8 cellular contexts compared by ENCODE assay signal in the genomic region with DNA sequence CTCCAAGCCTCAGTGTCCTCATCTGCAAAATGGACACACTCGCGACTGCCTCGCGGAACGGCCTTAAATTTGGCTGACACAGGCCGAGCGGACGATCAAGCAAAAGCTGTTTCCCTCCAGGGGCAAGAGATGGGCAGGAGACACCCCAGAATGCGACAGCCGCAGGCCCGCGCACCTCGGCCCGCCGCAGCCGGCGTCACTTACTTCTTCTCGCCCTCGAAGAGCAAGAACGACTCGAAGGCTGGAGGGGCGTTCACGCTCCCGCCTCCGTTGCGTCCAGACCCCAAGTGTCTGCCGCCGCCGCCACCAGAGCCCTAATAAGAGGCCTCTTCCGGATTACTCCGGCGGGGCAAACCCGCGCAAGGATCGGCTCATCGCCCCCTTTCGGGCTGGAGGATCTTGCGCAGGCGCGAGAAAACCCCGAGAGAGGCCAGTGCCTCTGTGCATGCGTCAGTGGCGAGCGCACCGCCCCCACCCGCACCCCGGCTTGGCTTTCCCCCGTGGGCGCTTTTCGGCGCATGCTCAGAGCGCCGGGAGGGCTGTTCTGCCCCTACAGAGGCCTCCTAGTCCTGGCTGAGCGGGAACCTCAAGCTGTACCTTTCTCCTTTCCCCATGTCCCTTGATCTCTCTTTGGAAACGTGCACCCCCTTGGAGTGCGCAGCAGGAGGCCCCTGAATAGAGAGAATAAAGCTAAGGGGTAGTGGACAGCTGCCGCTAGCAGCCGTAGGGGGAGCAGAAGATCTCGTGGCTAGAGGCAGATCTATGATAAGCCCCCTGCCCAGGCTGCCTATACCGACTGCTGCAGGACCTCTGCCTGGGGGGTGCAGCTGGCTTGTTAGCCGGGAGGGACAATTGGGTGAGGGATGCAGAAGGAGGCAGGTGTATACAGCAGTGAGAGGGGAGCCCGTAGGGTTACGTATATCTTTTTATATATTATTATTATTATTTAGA. TPM values are rescaled to one million over a fixed set of nuclear protein-coding genes. Genes with fewer than 3 reads are reported as not detected.
DNase-seq lines count a peak whose midpoint lies in the region; ATAC-seq, FAIRE-seq and TF ChIP-seq lines count a peak whose summit lies in the region.
"Not testable (repeated sequence)": the region's sequence is repeated elsewhere in the genome, so short reads cannot be mapped to it uniquely, and the experiment has no call there.

No MANE protein-coding gene starts in this region.

- H3K36me3 ChIP-seq in endocrine pancreas (ENCODE audit: control insufficient read depth, insufficient read depth, low read length); mesodermal cell (ENCODE audit: control insufficient read depth, insufficient read depth, low read length): not testable (repeated sequence)

- not testable (repeated sequence) for FAIRE-seq in D721Med (lab: Jason Lieb, UNC); HTR-8/SVneo (lab: Jason Lieb, UNC)

- not testable (repeated sequence) for H3K4me1 ChIP-seq in endocrine pancreas (ENCODE audit: control insufficient read depth, insufficient read depth, low read length); mesodermal cell (ENCODE audit: control insufficient read depth, insufficient read depth, low read length, poor library complexity, severe bottlenecking)

- DNase-seq in D721Med (ENCODE audit: insufficient read length, low spot score) (peak; percentile 91), HTR-8/SVneo (ENCODE audit: insufficient read length, low spot score) (peak; percentile 95), NOMO-1 (lab: John Stamatoyannopoulos, UW; ENCODE audit: unreplicated experiment in 2 of 2) (peak; percentile 87 to 95)
- peak; percentile 99 for DNase-seq in activated CD8-positive, alpha-beta memory T cell treated with anti-CD3 and anti-CD28 coated beads, Interleukin-2, amount 10 ng/mL, durations not matched to agents 7 days and 5 days
- peak; percentile 98 for DNase-seq in stimulated activated CD8-positive, alpha-beta memory T cell treated with anti-CD3 and anti-CD28 coated beads, Interleukin-15, amount 100 ng/mL, for 1 hour (ENCODE audit: low read depth)

- not testable (repeated sequence) for H3K36me3 Mint-ChIP-seq in activated CD8-positive, alpha-beta memory T cell treated with anti-CD3 and anti-CD28 coated beads, Interleukin-2, amount 10 ng/mL, durations not matched to agents 7 days and 5 days

- peak overlapping the region; percentile 88 for H3K27ac Mint-ChIP-seq in activated CD8-positive, alpha-beta memory T cell treated with anti-CD3 and anti-CD28 coated beads, Interleukin-2, amount 10 ng/mL, durations not matched to agents 7 days and 5 days

- peak overlapping the region; percentile 36 for H3K27ac ChIP-seq in mesodermal cell (ENCODE audit: low read depth, low read length, severe bottlenecking)

- not testable (repeated sequence) for H3K9me3 ChIP-seq in endocrine pancreas (ENCODE audit: control insufficient read depth, low read length); mesodermal cell (ENCODE audit: control insufficient read depth, low read length)

- H3K27me3 Mint-ChIP-seq in activated CD8-positive, alpha-beta memory T cell treated with anti-CD3 and anti-CD28 coated beads, Interleukin-2, amount 10 ng/mL, durations not matched to agents 7 days and 5 days: not testable (repeated sequence)

- not testable (repeated sequence) for H3K9me3 Mint-ChIP-seq in activated CD8-positive, alpha-beta memory T cell treated with anti-CD3 and anti-CD28 coated beads, Interleukin-2, amount 10 ng/mL, durations not matched to agents 7 days and 5 days (ENCODE audit: low read depth)

- H3K4me3 ChIP-seq in endocrine pancreas (ENCODE audit: control insufficient read depth, insufficient read depth, low read length) (peak overlapping the region; percentile 47), mesodermal cell (ENCODE audit: extremely low read depth, insufficient read depth, low read length, poor library complexity, severe bottlenecking) (peak overlapping the region; percentile 68)

- peaks cover 19% of the 10 kb centered on the region for H3K4me1 Mint-ChIP-seq in activated CD8-positive, alpha-beta memory T cell treated with anti-CD3 and anti-CD28 coated beads, Interleukin-2, amount 10 ng/mL, durations not matched to agents 7 days and 5 days

- TF ChIP-seq CTCF in D721Med (IDR thresholded peaks at IDR 0.05; ENCODE audit: insufficient read depth, missing control alignments): peak; percentile 62

- H3K27me3 ChIP-seq in endocrine pancreas (ENCODE audit: control insufficient read depth, insufficient read depth, low read length): not testable (repeated sequence)

- peak overlapping the region; percentile 89 for H3K4me3 Mint-ChIP-seq in activated CD8-positive, alpha-beta memory T cell treated with anti-CD3 and anti-CD28 coated beads, Interleukin-2, amount 10 ng/mL, durations not matched to agents 7 days and 5 days

- CTCF ChIA-PET in activated CD8-positive, alpha-beta memory T cell treated with anti-CD3 and anti-CD28 coated beads, Interleukin-2, amount 10 ng/mL, durations not matched to agents 7 days and 5 days (lab: Charles Lee): interaction anchor here (0.6 to 2.2 kb wide), 10 partner anchors 15 to 547 kb away, joined by 3 to 9 read pairs (median 4); a partner anchor contains a TSS

- 0 to 1% methylated on average over 46 to 51 of the region's 63 CpGs for WGBS in mesodermal cell (ENCODE audit: insufficient coverage in 2 of 2), 2 experiments

- H3K9ac ChIP-seq in endocrine pancreas (ENCODE audit: control insufficient read depth, insufficient read depth, low read length): peak overlapping the region; percentile 8

- peak; percentile 95 for ATAC-seq in GM21390 (IDR thresholded peaks at IDR 0.05; ENCODE audit: unreplicated experiment)
- ATAC-seq in activated CD8-positive, alpha-beta memory T cell treated with anti-CD3 and anti-CD28 coated beads, Interleukin-2, amount 10 ng/mL, durations not matched to agents 7 days and 5 days: peak; percentile 97

RNA-seq across cellular contexts. Expression of a gene that starts 21.4 kb away (rescaled TPM):
- under 1 TPM in 1 of 2 experiments, not detected in 1; 0.20 TPM for total RNA-seq in activated CD8-positive, alpha-beta memory T cell treated with anti-CD3 and anti-CD28 coated beads, Interleukin-2, amount 10 ng/mL, durations not matched to agents 7 days and 5 days
- polyA plus RNA-seq in mesodermal cell (2013, experiment 1 of 2): not detected
- not detected for polyA plus RNA-seq in mesodermal cell (2013, experiment 2 of 2)

RNA-seq across cellular contexts. Expression of a gene that starts 25.4 kb away (rescaled TPM):
- total RNA-seq in activated CD8-positive, alpha-beta memory T cell treated with anti-CD3 and anti-CD28 coated beads, Interleukin-2, amount 10 ng/mL, durations not matched to agents 7 days and 5 days: 100 to 1,000 TPM; 148 to 153 TPM
- 52.3 TPM for polyA plus RNA-seq in mesodermal cell (2013, experiment 1 of 2)
- polyA plus RNA-seq in mesodermal cell (2013, experiment 2 of 2): 41.2 TPM

RNA-seq across cellular contexts. Expression of a gene that starts 46.2 kb away (rescaled TPM):
- total RNA-seq in activated CD8-positive, alpha-beta memory T cell treated with anti-CD3 and anti-CD28 coated beads, Interleukin-2, amount 10 ng/mL, durations not matched to agents 7 days and 5 days: under 1 TPM in 1 of 2 experiments, not detected in 1; 0.58 TPM
- 0.48 TPM for polyA plus RNA-seq in mesodermal cell (2013, experiment 1 of 2)
- polyA plus RNA-seq in mesodermal cell (2013, experiment 2 of 2): not detected

Comparison
In these comparisons a context has a peak if more than half of its experiments do, and no peak if none do; other contexts are left out.
1. Peak in every context shown above with its lines: DNase-seq, ATAC-seq, H3K4me3 ChIP-seq and H3K27ac ChIP-seq.